Comparison of ENCODE assay signal across 8 cellular contexts in the genomic region with DNA sequence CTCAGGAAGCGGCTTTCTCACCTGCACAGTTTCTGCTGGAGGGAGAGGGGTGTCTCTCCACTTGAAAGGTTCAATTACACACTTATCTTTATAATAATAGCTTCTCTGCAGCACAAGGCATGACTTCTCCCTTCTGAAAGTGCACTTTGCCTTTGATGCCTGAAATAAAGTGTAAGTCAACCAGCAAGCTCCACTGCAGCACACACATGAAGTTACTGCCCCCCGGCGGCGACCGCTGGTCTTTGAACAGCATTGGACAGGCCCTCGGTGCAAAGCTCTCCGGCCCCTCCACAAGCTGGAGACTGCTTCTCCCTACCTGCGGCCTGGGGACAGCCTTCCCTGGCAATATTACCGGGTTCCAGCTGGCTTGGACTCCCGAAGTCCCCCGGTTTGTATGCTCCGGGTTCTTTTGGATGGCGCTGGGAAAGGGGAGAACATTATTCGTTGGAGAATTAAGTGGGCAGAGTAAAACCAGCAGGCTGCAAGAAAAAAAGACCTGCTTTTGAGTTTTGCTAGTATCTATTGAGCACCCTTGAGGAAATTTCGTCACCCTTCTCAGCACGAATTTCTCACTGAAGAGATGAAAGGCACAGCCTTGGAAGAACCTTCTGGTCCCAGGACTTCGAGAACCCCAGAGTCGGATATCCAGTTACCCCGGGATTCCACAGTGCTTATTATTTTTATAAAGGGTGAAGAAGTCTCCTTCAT. TPM values are rescaled to one million over a fixed set of nuclear protein-coding genes. Genes with fewer than 3 reads are reported as not detected.
DNase-seq lines count a peak whose midpoint lies in the region; ATAC-seq and TF ChIP-seq lines count a peak whose summit lies in the region.

No MANE protein-coding gene starts in this region.

- H3K9me3 ChIP-seq in testis, result no peaks in the 10 kb centered on the region

- H3K4me3 ChIP-seq in testis, result no peak overlapping the region

- WGBS in testis, 2 donors, result 30 to 34% methylated on average over 19 of the region's 19 CpGs

- no peak for TF ChIP-seq POLR2A in testis (IDR thresholded peaks at IDR 0.05)

- in situ Hi-C loops in GM13976 (cut with MboI; ENCODE audit: low sequenced_read_pairs, unreplicated experiment), result loop anchor here (25.0 kb wide), 1 partner anchor 691 kb away; a partner anchor contains a TSS

- peak; percentile 79 for DNase-seq in GM13976 (ENCODE audit: low spot score)
- peak; percentile 29 for DNase-seq in LoVo (ENCODE audit: low spot score)
- peak; percentile 57 for DNase-seq in RPMI8226
- peak; percentile 20 for DNase-seq in activated effector memory CD4-positive, alpha-beta T cell treated with Interleukin-2 at 50 U/mL for 16 hours
- peak in 1 of 2 donors; percentile 34 for DNase-seq in foreskin keratinocyte
- peak; percentile 66 for DNase-seq in occipital lobe (lab: John Stamatoyannopoulos, UW)
- DNase-seq in testis, result peak; percentile 92

- intact Hi-C loops in testis (cut with DNase I; ENCODE audit: low total_unique reads), result no loop called here

- ATAC-seq in foreskin keratinocyte (peak; percentile 61), HG03432 (IDR thresholded peaks at IDR 0.05; ENCODE audit: unreplicated experiment) (no peak)

- TF ChIP-seq CTCF in GM13976 (IDR thresholded peaks at IDR 0.05; ENCODE audit: borderline replicate concordance, control extremely low read depth, extremely low read depth, insufficient read depth, missing control alignments) (peak; percentile 78), foreskin keratinocyte (conservative IDR thresholded peaks at IDR 0.05) (peak; percentile 80), testis (IDR thresholded peaks at IDR 0.05) (peak; percentile 22 to 60 (median 58))

- H3K27ac ChIP-seq in foreskin keratinocyte (no peak overlapping the region), testis (no peak overlapping the region)

- H3K36me3 ChIP-seq in testis (ENCODE audit: low read depth, missing control alignments), result no peaks in the 10 kb centered on the region

- H3K27me3 ChIP-seq in foreskin keratinocyte (no peaks in the 10 kb centered on the region), testis (no peaks in the 10 kb centered on the region)

- H3K4me1 ChIP-seq in foreskin keratinocyte (peaks cover 7% of the 10 kb centered on the region), testis (no peaks in the 10 kb centered on the region)

RNA-seq across cellular contexts. Expression of a gene that starts 11.8 kb away (rescaled TPM):
- 19.2 and 22.0 TPM in 2 replicates for total RNA-seq in foreskin keratinocyte
- 13.6 and 13.8 TPM in 2 replicates for polyA plus RNA-seq in foreskin keratinocyte
- total RNA-seq in occipital lobe, result 56.8 TPM
- 10 to 100 TPM; 16.7 to 21.9 TPM for total RNA-seq in testis
- polyA plus RNA-seq in testis (ENCODE audit: insufficient read depth, low read depth, low replicate concordance), result 20.6 TPM
